In genomic region chr16:10685709-10686108, GRCh38 we compare ENCODE assay signal across 24 cellular contexts. TPM values are rescaled to one million over a fixed set of nuclear protein-coding genes. Genes with fewer than 3 reads are reported as not detected.
A peak's percentile ranks its signal among the peaks of the same experiment; 100 is the strongest.
DNase-seq lines count a peak whose midpoint lies in the region; ATAC-seq, FAIRE-seq and TF ChIP-seq lines count a peak whose summit lies in the region.
"Had no signal": no experiment of that assay in that cellular context is flagged by ENCODE, and none has a peak within 500 bp of the region (broad histone marks: within the 10 kb centered on the region; RNA-seq: fewer than 3 reads in every experiment).

No MANE protein-coding gene starts in this region.

- no peaks in the 10 kb centered on the region for H3K36me3 Mint-ChIP-seq in type B pancreatic cell
- H3K36me3 Mint-ChIP-seq in natural killer cell treated with Interleukin-12 subunit alpha and Interleukin-12 subunit beta and Interleukin-15 and Interleukin-18, amount 100 ng/mL, for 72 hours: no peaks in the 10 kb centered on the region
- H3K36me3 Mint-ChIP-seq: CD8-positive, alpha-beta memory T cell had no signal

- intact Hi-C loops in heart left ventricle (cut with DNase I) (no loop called here), K562 (cut with micrococcal nuclease) (no loop called here)

- H3K36me3 ChIP-seq in right atrium auricular region: no peaks in the 10 kb centered on the region
- H3K36me3 ChIP-seq in heart left ventricle: no peaks in the 10 kb centered on the region
- no peaks in the 10 kb centered on the region for H3K36me3 ChIP-seq in K562 (ENCODE audit: control insufficient read depth, insufficient read depth, low read length)
- H3K36me3 ChIP-seq: BLaER1, HAP-1 had no signal

- WGBS in heart left ventricle, 4 donors: 87 to 90% (median 88%) methylated on average over 7 of the region's 7 CpGs
- WGBS in K562 (ENCODE audit: insufficient coverage, low coverage, missing lambda C conversion rate): 0% methylated on average over 7 of the region's 7 CpGs

- no peak overlapping the region for H3K4me3 Mint-ChIP-seq in type B pancreatic cell
- no peak overlapping the region for H3K4me3 Mint-ChIP-seq in natural killer cell treated with Interleukin-12 subunit alpha and Interleukin-12 subunit beta and Interleukin-15 and Interleukin-18, amount 100 ng/mL, for 72 hours
- H3K4me3 Mint-ChIP-seq: B cell; CD4-positive, alpha-beta T cell; CD8-positive, alpha-beta memory T cell; HFFc6 had no signal

- H3K9me3 ChIP-seq in right atrium auricular region: no peaks in the 10 kb centered on the region
- no peaks in the 10 kb centered on the region for H3K9me3 ChIP-seq in heart left ventricle
- no peaks in the 10 kb centered on the region for H3K9me3 ChIP-seq in K562 (replicated peaks; ENCODE audit: control insufficient read depth, insufficient read depth, low read depth, low read length)
- H3K9me3 ChIP-seq: BLaER1, HAP-1 had no signal

- BruUV-seq in K562 (replicated peaks; lab: Mats Ljungman, UMichigan): no TSS peak

- no peak overlapping the region for H2AFZ ChIP-seq in K562 (ENCODE audit: low read depth, low read length)

- H3K9me1 ChIP-seq in K562 (ENCODE audit: control insufficient read depth, insufficient read depth, low read length): no peaks in the 10 kb centered on the region

- H3K79me2 ChIP-seq in K562 (ENCODE audit: control insufficient read depth, insufficient read depth, low read length): no peaks in the 10 kb centered on the region

- no peaks in the 10 kb centered on the region for H3K4me1 Mint-ChIP-seq in type B pancreatic cell (ENCODE audit: unreplicated experiment)
- no peaks in the 10 kb centered on the region for H3K4me1 Mint-ChIP-seq in natural killer cell treated with Interleukin-12 subunit alpha and Interleukin-12 subunit beta and Interleukin-15 and Interleukin-18, amount 100 ng/mL, for 72 hours (ENCODE audit: low read depth in 2 of 2)
- H3K4me1 Mint-ChIP-seq: B cell; CD8-positive, alpha-beta memory T cell had no signal

- H3K27ac ChIP-seq in right atrium auricular region (no peak overlapping the region), heart left ventricle (no peak overlapping the region), K562 (ENCODE audit: extremely low read depth, low read depth, low read length) (no peak overlapping the region)
- H3K27ac ChIP-seq: 22Rv1, BLaER1, C4-2B had no signal

- no peak for TF ChIP-seq EP300 in K562 (IDR thresholded peaks at IDR 0.05; ENCODE audit: low read length)

- H3K4me3 ChIP-seq in right atrium auricular region: no peak overlapping the region
- H3K4me3 ChIP-seq in heart left ventricle: no peak overlapping the region
- H3K4me3 ChIP-seq in K562: no peak overlapping the region
- H3K4me3 ChIP-seq: BLaER1, HAP-1 had no signal

- H3K27me3 Mint-ChIP-seq in type B pancreatic cell: no peaks in the 10 kb centered on the region
- peaks cover 4 to 30% of the 10 kb centered on the region in 2 donors for H3K27me3 Mint-ChIP-seq in natural killer cell treated with Interleukin-12 subunit alpha and Interleukin-12 subunit beta and Interleukin-15 and Interleukin-18, amount 100 ng/mL, for 72 hours

- H3K9ac ChIP-seq in K562 (ENCODE audit: insufficient read depth in 1 of 2, low read depth in 2 of 2, low read length in 2 of 2): no peak overlapping the region
- H3K9ac ChIP-seq: BLaER1 had no signal

- CTCF ChIA-PET in K562 (lab: Yijun Ruan, JAX; ENCODE audit: low intra/inter-chr PET ratio): no interaction called here

- ATAC-seq in heart left ventricle: no peak
- no peak for ATAC-seq in K562
- ATAC-seq in natural killer cell treated with Interleukin-12 subunit alpha and Interleukin-12 subunit beta and Interleukin-15 and Interleukin-18, amount 100 ng/mL, for 72 hours: no peak

- TF ChIP-seq POLR2A in heart left ventricle (IDR thresholded peaks at IDR 0.05) (no peak), K562 (conservative IDR thresholded peaks at IDR 0.05) (no peak)

- in situ Hi-C loops in K562 (cut with MboI): no loop called here

- H3K4me1 ChIP-seq in right atrium auricular region (no peaks in the 10 kb centered on the region), heart left ventricle (peaks cover 0 to 2% (median 0%) of the 10 kb centered on the region in 12 donors), K562 (replicated peaks in 1 of 2; ENCODE audit: control insufficient read depth in 2 of 2, insufficient read depth in 2 of 2, low read length in 2 of 2) (no peaks in the 10 kb centered on the region; a peak in 1 of 5 replicates)
- H3K4me1 ChIP-seq: HAP-1 had no signal

- FAIRE-seq in K562 (lab: Jason Lieb, UNC): no peak
- FAIRE-seq: A204.1, G401.6, GM12892, H54 had no signal

- H4K20me1 ChIP-seq in K562 (replicated peaks; ENCODE audit: control insufficient read depth, insufficient read depth, low read length): no peaks in the 10 kb centered on the region; the same call in 1 of the 2 replicates
- H4K20me1 ChIP-seq: BLaER1 had no signal

- POLR2A ChIA-PET in K562 (lab: Yijun Ruan, JAX): interaction anchor here (0.7 to 2.0 kb wide), 2 partner anchors 8 to 10 kb away, joined by 3 to 5 read pairs; no protein-coding TSS in a partner anchor

- no peak overlapping the region for H3K27ac Mint-ChIP-seq in type B pancreatic cell
- no peak overlapping the region for H3K27ac Mint-ChIP-seq in natural killer cell treated with Interleukin-12 subunit alpha and Interleukin-12 subunit beta and Interleukin-15 and Interleukin-18, amount 100 ng/mL, for 72 hours
- H3K27ac Mint-ChIP-seq: B cell; CD4-positive, alpha-beta T cell; CD8-positive, alpha-beta memory T cell; HFFc6 had no signal

- no peak for TF ChIP-seq RAD21 in K562 (CRISPR knock-in tag; conservative IDR thresholded peaks at IDR 0.05 in 1 of 2, IDR thresholded peaks at IDR 0.05 in 1 of 2)

- H3K4me2 ChIP-seq in K562 (ENCODE audit: insufficient read depth, low read length): no peak overlapping the region
- H3K4me2 ChIP-seq: BLaER1 had no signal

- no peaks in the 10 kb centered on the region for H3K9me3 Mint-ChIP-seq in type B pancreatic cell
- no peaks in the 10 kb centered on the region for H3K9me3 Mint-ChIP-seq in natural killer cell treated with Interleukin-12 subunit alpha and Interleukin-12 subunit beta and Interleukin-15 and Interleukin-18, amount 100 ng/mL, for 72 hours
- H3K9me3 Mint-ChIP-seq: CD4-positive, alpha-beta T cell; CD8-positive, alpha-beta memory T cell; HFFc6 had no signal

- TF ChIP-seq CTCF in right atrium auricular region (IDR thresholded peaks at IDR 0.05) (no peak), heart left ventricle (IDR thresholded peaks at IDR 0.05) (no peak), K562 (IDR thresholded peaks at IDR 0.05 in 2 of 3, conservative IDR thresholded peaks at IDR 0.05 in 1 of 3; ENCODE audit: insufficient read depth in 2 of 3, low read depth in 1 of 3, low read length in 3 of 3) (no peak), type B pancreatic cell (conservative IDR thresholded peaks at IDR 0.05) (no peak)

- peak; percentile 40 for DNase-seq in right atrium auricular region (ENCODE audit: low spot score)
- no peak for DNase-seq in heart left ventricle
- DNase-seq in K562 (ENCODE audit: extremely low read depth in 1 of 4, low spot score in 3 of 4): no peak
- peak; percentile 73 for DNase-seq in mesenteric fat pad (ENCODE audit: low spot score)
- DNase-seq in type B pancreatic cell (ENCODE audit: extremely low spot score, unreplicated experiment): peak; percentile 31
- DNase-seq in natural killer cell treated with Interleukin-12 subunit alpha and Interleukin-12 subunit beta and Interleukin-15 and Interleukin-18, amount 100 ng/mL, for 72 hours (ENCODE audit: low spot score): no peak
- DNase-seq in HuH-7.5 (ENCODE audit: low spot score): no peak
- no peak for DNase-seq in CD1c-positive myeloid dendritic cell (ENCODE audit: extremely low spot score)
- DNase-seq: Calu3; CD4-positive, alpha-beta T cell; CD8-positive, alpha-beta memory T cell; DMS153; DND-41; GOT3; HFFc6 had no signal

- H3K27me3 ChIP-seq in right atrium auricular region: no peaks in the 10 kb centered on the region
- H3K27me3 ChIP-seq in heart left ventricle: no peaks in the 10 kb centered on the region
- peaks cover 33 to 60% of the 10 kb centered on the region in 2 experiments; a peak in 4 of 5 replicates for H3K27me3 ChIP-seq in K562 (ENCODE audit: control insufficient read depth in 2 of 2, insufficient read depth in 2 of 2, low read length in 2 of 2)
- H3K27me3 ChIP-seq: BLaER1 had no signal

RNA-seq across cellular contexts. Expression of gene TEKT5, which starts 9.0 kb away (rescaled TPM):
- total RNA-seq in right atrium auricular region: not detected
- total RNA-seq in heart left ventricle: 1 to 10 TPM in 1 of 9 donors, under 1 TPM in 1, not detected in 7; 0.51 to 2.8 TPM
- not detected for polyA plus RNA-seq in heart left ventricle
- total RNA-seq in K562 (2011; cell fraction: chromatin; rRNA removed; ENCODE audit: low replicate concordance): 1.1 TPM in 1 of 2 replicates, not detected in the other
- total RNA-seq in K562 (2011; cell fraction: nucleolus; rRNA removed): 0.66 and 0.67 TPM in 2 replicates
- 0.29 TPM in 1 of 2 replicates, not detected in the other for total RNA-seq in K562 (2011; cell fraction: nucleoplasm; rRNA removed)
- 0.37 TPM in 1 of 2 replicates, not detected in the other for total RNA-seq in K562 (2014; rRNA removed)
- not detected in 2 replicates for total RNA-seq in K562 (2014; rRNA removed; fragmentation: Illumina TruSeq; extraction: Trizol)
- not detected in 2 replicates for total RNA-seq in K562 (2015; rRNA removed; fragmentation: Illumina TruSeq; extraction: Trizol)
- not detected in 2 replicates for total RNA-seq in K562 (2021)
- polyA plus RNA-seq in K562 (2011; rRNA removed): 0.10 and 0.23 TPM in 2 replicates
- polyA plus RNA-seq in K562 (2011; cell fraction: cytosol; rRNA removed): 0.18 TPM in 1 of 2 replicates, not detected in the other
- 0.18 and 0.32 TPM in 2 replicates for polyA plus RNA-seq in K562 (2011; cell fraction: nucleus; rRNA removed)
- 0.09 and 0.17 TPM in 2 replicates for polyA plus RNA-seq in K562 (2012)
- polyA plus RNA-seq in K562 (2014; fragmentation: Illumina TruSeq; extraction: Trizol): 0.19 TPM in 1 of 2 replicates, not detected in the other
- polyA plus RNA-seq in K562 (2014; fragmentation: Nextera tagmentation; extraction: Ambion mirVana): not detected
- 1.1 TPM in 1 of 2 replicates, not detected in the other for polyA plus RNA-seq in K562 (2014; rRNA removed)
- polyA minus RNA-seq in K562 (2011; rRNA and poly(A)+ RNA removed): not detected in 2 replicates
- polyA minus RNA-seq in K562 (2011; cell fraction: cytosol; rRNA and poly(A)+ RNA removed): not detected in 2 replicates
- 0.78 TPM in 1 of 2 replicates, not detected in the other for polyA minus RNA-seq in K562 (2011; cell fraction: nucleus; rRNA and poly(A)+ RNA removed)
- not detected for total RNA-seq in mesenteric fat pad
- 0.41 and 0.52 TPM in 2 replicates for total RNA-seq in type B pancreatic cell (ENCODE audit: low replicate concordance)
- under 1 TPM in 1 of 2 donors, not detected in 1; 0.28 TPM for total RNA-seq in natural killer cell treated with Interleukin-12 subunit alpha and Interleukin-12 subunit beta and Interleukin-15 and Interleukin-18, amount 100 ng/mL, for 72 hours
- total RNA-seq: Calu3; CD4-positive, alpha-beta T cell; CD8-positive, alpha-beta memory T cell; HFFc6 had no signal
- polyA plus RNA-seq: CD8-positive, alpha-beta memory T cell had no signal

RNA-seq across cellular contexts. Expression of gene NUBP1, which starts 57.9 kb away (rescaled TPM):
- total RNA-seq in right atrium auricular region (10 to 100 TPM; 37.5 to 45.9 TPM), heart left ventricle (10 to 100 TPM; 34.0 to 54.8 (median 47.9) TPM), K562 (2014; rRNA removed) (39.7 and 42.2 TPM in 2 replicates), K562 (2014; rRNA removed; fragmentation: Illumina TruSeq; extraction: Trizol) (30.4 and 31.9 TPM in 2 replicates), K562 (2015; rRNA removed; fragmentation: Illumina TruSeq; extraction: Trizol) (51.6 and 55.1 TPM in 2 replicates), K562 (2021) (30.0 and 35.6 TPM in 2 replicates), mesenteric fat pad (32.9 TPM), type B pancreatic cell (ENCODE audit: low replicate concordance) (20.8 and 24.1 TPM in 2 replicates)
- polyA plus RNA-seq in heart left ventricle (10 to 100 TPM; 54.5 to 60.0 TPM), K562 (2011; rRNA removed) (29.5 and 35.6 TPM in 2 replicates), K562 (2014; fragmentation: Illumina TruSeq; extraction: Trizol) (41.3 and 44.2 TPM in 2 replicates), K562 (2014; fragmentation: Nextera tagmentation; extraction: Ambion mirVana) (10 to 100 TPM; 17.2 to 20.9 TPM), K562 (2014; rRNA removed) (38.5 and 45.0 TPM in 2 replicates)
- 6.2 and 11.8 TPM in 2 replicates for total RNA-seq in K562 (2011; cell fraction: chromatin; rRNA removed; ENCODE audit: low replicate concordance)
- total RNA-seq in K562 (2011; cell fraction: nucleolus; rRNA removed): 8.0 and 9.7 TPM in 2 replicates
- 8.5 and 8.6 TPM in 2 replicates for total RNA-seq in K562 (2011; cell fraction: nucleoplasm; rRNA removed)
- 30.0 and 31.9 TPM in 2 replicates for polyA plus RNA-seq in K562 (2011; cell fraction: cytosol; rRNA removed)
- 14.6 and 15.5 TPM in 2 replicates for polyA plus RNA-seq in K562 (2011; cell fraction: nucleus; rRNA removed)
- 32.3 and 38.4 TPM in 2 replicates for polyA plus RNA-seq in K562 (2012)
- polyA minus RNA-seq in K562 (2011; rRNA and poly(A)+ RNA removed): 15.6 and 22.6 TPM in 2 replicates
- 12.1 and 16.4 TPM in 2 replicates for polyA minus RNA-seq in K562 (2011; cell fraction: cytosol; rRNA and poly(A)+ RNA removed)
- 4.0 and 5.1 TPM in 2 replicates for polyA minus RNA-seq in K562 (2011; cell fraction: nucleus; rRNA and poly(A)+ RNA removed)
- total RNA-seq in natural killer cell treated with Interleukin-12 subunit alpha and Interleukin-12 subunit beta and Interleukin-15 and Interleukin-18, amount 100 ng/mL, for 72 hours: 10 to 100 TPM; 31.8 to 41.3 TPM

Comparison
In these comparisons a context has a peak if more than half of its experiments do, and no peak if none do; other contexts are left out.
1. DNase-seq: peak in right atrium auricular region (single experiment), mesenteric fat pad (single experiment) and type B pancreatic cell (single experiment); none in heart left ventricle (0 of 5), K562 (0 of 4), natural killer cell treated with Interleukin-12 subunit alpha and Interleukin-12 subunit beta and Interleukin-15 and Interleukin-18, amount 100 ng/mL, for 72 hours (single experiment), HuH-7.5 (single experiment) and CD1c-positive myeloid dendritic cell (single experiment).